Comparison of ENCODE assay signal across 15 cellular contexts in the genomic region with DNA sequence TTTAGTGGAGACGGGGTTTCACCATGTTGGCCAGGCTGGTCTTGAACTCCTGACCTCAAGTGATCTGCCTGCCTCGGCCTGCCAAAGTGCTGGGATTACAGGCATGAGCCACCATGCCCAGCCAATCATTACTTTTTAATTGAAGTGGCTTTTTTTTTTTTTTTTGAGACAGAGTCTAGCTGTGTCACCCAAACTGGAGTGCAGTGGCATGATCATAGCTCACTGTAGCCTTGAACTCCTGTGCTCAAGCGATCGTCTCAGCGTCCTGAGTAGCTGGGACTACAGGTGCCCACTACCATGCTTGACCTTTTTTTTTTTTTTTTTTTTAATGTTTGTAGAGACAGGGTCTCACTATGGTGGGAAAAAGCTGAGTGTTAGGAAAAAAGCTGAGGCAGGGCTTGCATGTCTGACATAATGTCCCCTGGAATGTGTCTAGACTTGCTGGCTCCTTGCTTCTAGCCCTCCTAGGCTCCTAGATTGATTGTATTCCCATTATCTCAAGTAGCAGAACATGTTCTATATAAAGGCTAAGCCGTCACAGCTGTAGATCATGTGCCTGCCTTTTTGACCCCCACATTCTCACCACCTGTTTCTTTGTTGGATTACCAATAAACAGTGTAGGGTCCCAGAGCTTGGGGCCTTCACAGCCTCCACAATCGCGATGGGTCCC. TPM values are rescaled to one million over a fixed set of nuclear protein-coding genes. Genes with fewer than 3 reads are reported as not detected.
DNase-seq lines count a peak whose midpoint lies in the region; ATAC-seq, FAIRE-seq and TF ChIP-seq lines count a peak whose summit lies in the region.
"Not testable (repeated sequence)": the region's sequence is repeated elsewhere in the genome, so short reads cannot be mapped to it uniquely, and the experiment has no call there.
"Had no signal": no experiment of that assay in that cellular context is flagged by ENCODE, and none has a peak within 500 bp of the region (broad histone marks: within the 10 kb centered on the region; RNA-seq: fewer than 3 reads in every experiment).

No MANE protein-coding gene starts in this region.

- not testable (repeated sequence) for H3K4me3 ChIP-seq in astrocyte (ENCODE audit: insufficient read depth, low read depth, low read length); left lung; neural progenitor cell

- H3K4me2 ChIP-seq in astrocyte (ENCODE audit: low read length); neural progenitor cell: not testable (repeated sequence)

- not testable (repeated sequence) for H3K36me3 ChIP-seq in astrocyte (ENCODE audit: insufficient read depth, low read length); left lung
- H3K36me3 ChIP-seq in neural progenitor cell: peaks cover 20% of the 10 kb centered on the region

- H3K27ac Mint-ChIP-seq in astrocyte (ENCODE audit: unreplicated experiment) (peak overlapping the region; percentile 81), neural progenitor cell (peak overlapping the region; percentile 12), type B pancreatic cell (peak overlapping the region; percentile 92)

- not testable (repeated sequence) for H2AFZ ChIP-seq in astrocyte (ENCODE audit: low read depth, low read length); neural progenitor cell (replicated peaks)

- not testable (repeated sequence) for H3K79me2 ChIP-seq in astrocyte (ENCODE audit: insufficient read depth, low read length); neural progenitor cell (ENCODE audit: low read depth)

- H3K27ac ChIP-seq in astrocyte (ENCODE audit: low read depth, low read length); left lung; neural progenitor cell: not testable (repeated sequence)

- not testable (repeated sequence) for H3K36me3 Mint-ChIP-seq in astrocyte (ENCODE audit: low read depth, unreplicated experiment)
- peaks cover 17% of the 10 kb centered on the region for H3K36me3 Mint-ChIP-seq in neural progenitor cell
- peaks cover 24% of the 10 kb centered on the region for H3K36me3 Mint-ChIP-seq in type B pancreatic cell

- H3K27me3 Mint-ChIP-seq in astrocyte (ENCODE audit: low read depth, unreplicated experiment); neural progenitor cell (ENCODE audit: insufficient read depth, low read depth); type B pancreatic cell: not testable (repeated sequence)

- not testable (repeated sequence) for FAIRE-seq in astrocyte (lab: Jason Lieb, UNC)

- DNase-seq in EH (ENCODE audit: low read depth): peak; percentile 39
- peak; percentile 38 for DNase-seq in NCI-H1105 treated with DMSO at 0.1 percent for 48 hours (lab: John Stamatoyannopoulos, UW)
- peak; percentile 78 for DNase-seq in NCI-H69 (lab: John Stamatoyannopoulos, UW)
- peak; percentile 46 for DNase-seq in astrocyte (ENCODE audit: low read depth)
- DNase-seq in Right ventricle myocardium inferior (ENCODE audit: missing footprints); left lung; type B pancreatic cell (ENCODE audit: extremely low spot score, unreplicated experiment): not testable (repeated sequence)
- DNase-seq in neural progenitor cell (ENCODE audit: low spot score): peak; percentile 2

- H4K20me1 ChIP-seq in astrocyte (ENCODE audit: insufficient read depth, low read length); neural progenitor cell (ENCODE audit: low read depth): not testable (repeated sequence)

- not testable (repeated sequence) for H3K9me3 Mint-ChIP-seq in astrocyte (ENCODE audit: unreplicated experiment); neural progenitor cell; type B pancreatic cell

- H3K27me3 ChIP-seq in astrocyte (ENCODE audit: insufficient read depth, low read length); left lung; neural progenitor cell: not testable (repeated sequence)

- ATAC-seq in Right ventricle myocardium inferior (peak; percentile 43), left lung (peak; percentile 33)

- peaks cover 20% of the 10 kb centered on the region for H3K4me1 Mint-ChIP-seq in astrocyte (ENCODE audit: low read depth, unreplicated experiment)
- H3K4me1 Mint-ChIP-seq in neural progenitor cell; type B pancreatic cell (ENCODE audit: unreplicated experiment): not testable (repeated sequence)

- H3F3A ChIP-seq in neural progenitor cell (ENCODE audit: low read depth): not testable (repeated sequence)

- H3K4me1 ChIP-seq in astrocyte (ENCODE audit: insufficient read depth, low read length); left lung; neural progenitor cell: not testable (repeated sequence)

- H3K9ac ChIP-seq in astrocyte (ENCODE audit: low read length); neural progenitor cell: not testable (repeated sequence)

- H3K4me3 Mint-ChIP-seq in astrocyte (ENCODE audit: unreplicated experiment); neural progenitor cell: not testable (repeated sequence)
- H3K4me3 Mint-ChIP-seq in type B pancreatic cell: peak overlapping the region; percentile 36

- not testable (repeated sequence) for H3K9me3 ChIP-seq in astrocyte (ENCODE audit: insufficient read depth, low read depth, low read length); left lung; neural progenitor cell (ENCODE audit: low read depth)

- TF ChIP-seq CTCF in astrocyte (IDR thresholded peaks at IDR 0.05; ENCODE audit: insufficient read depth, low read depth, low read length); left lung (IDR thresholded peaks at IDR 0.05); neural progenitor cell (IDR thresholded peaks at IDR 0.05); type B pancreatic cell (conservative IDR thresholded peaks at IDR 0.05): not testable (repeated sequence)

- intact Hi-C loops in Right ventricle myocardium inferior (cut with DNase I); left lung (cut with DNase I): not testable (repeated sequence)

RNA-seq across cellular contexts. Expression of a gene that starts 36.6 kb away (rescaled TPM):
- total RNA-seq in astrocyte: 2.5 and 4.0 TPM in 2 replicates
- 21.8 TPM for total RNA-seq in Right ventricle myocardium inferior
- total RNA-seq in left lung: 1 to 10 TPM; 3.7 to 3.8 TPM
- total RNA-seq in neural progenitor cell (ENCODE audit: low replicate concordance): 20.8 and 34.4 TPM in 2 replicates
- total RNA-seq in type B pancreatic cell (ENCODE audit: low replicate concordance): 5.4 and 10.5 TPM in 2 replicates

RNA-seq across cellular contexts. Expression of a gene that starts 48.9 kb away (rescaled TPM):
- total RNA-seq in astrocyte (0.16 TPM in 1 of 2 replicates, not detected in the other), Right ventricle myocardium inferior (not detected), left lung (under 1 TPM in 1 of 2 donors, not detected in 1; 0.35 TPM), neural progenitor cell (ENCODE audit: low replicate concordance) (0.31 TPM in 1 of 2 replicates, not detected in the other), type B pancreatic cell (ENCODE audit: low replicate concordance) (0.14 and 0.63 TPM in 2 replicates)
- total RNA-seq: activated CD4-positive, alpha-beta T cell treated with anti-CD3 and anti-CD28 coated beads, Interleukin-2, amount 10 ng/mL, durations not matched to agents 7 days and 5 days; esophagus muscularis mucosa; H4; MCF 10A; posterior vena cava; sciatic nerve; tibial nerve had no signal

Comparison
In these comparisons a context has a peak if more than half of its experiments do, and no peak if none do; other contexts are left out.
1. H3K27ac Mint-ChIP-seq: peak in every context shown above with its lines; median percentile 92 in type B pancreatic cell; 81 in astrocyte; 12 in neural progenitor cell.